Comparison of ENCODE assay signal across 23 cellular contexts in the genomic region with DNA sequence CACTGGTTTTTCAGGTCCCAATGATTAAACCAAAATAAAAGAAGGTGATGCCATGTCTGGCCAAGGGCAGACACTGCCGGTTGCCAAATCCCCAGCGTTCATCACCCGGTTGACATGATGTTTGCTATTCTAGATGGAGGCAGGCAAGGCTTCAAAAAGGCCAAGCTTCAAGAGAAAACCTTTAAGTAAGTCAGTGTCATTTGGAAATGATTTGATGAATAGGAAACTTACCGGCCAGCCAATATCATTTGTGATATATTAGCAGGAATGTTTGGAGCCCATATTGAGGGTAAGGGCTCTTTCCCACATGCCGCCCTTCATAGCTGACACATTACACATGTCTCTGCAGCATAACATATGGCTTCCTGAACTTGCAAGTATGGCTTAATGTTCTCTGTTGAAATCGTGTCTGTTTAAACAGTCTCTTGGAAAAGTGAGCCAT.
DNase-seq lines count a peak whose midpoint lies in the region; ATAC-seq and TF ChIP-seq lines count a peak whose summit lies in the region.
"Had no signal": no experiment of that assay in that cellular context is flagged by ENCODE, and none has a peak within 500 bp of the region (broad histone marks: within the 10 kb centered on the region; RNA-seq: fewer than 3 reads in every experiment).

No MANE protein-coding gene starts in this region.

- H3K4me3 Mint-ChIP-seq in nephron progenitor cell = no peak overlapping the region
- no peak overlapping the region for H3K4me3 Mint-ChIP-seq in activated naive CD4-positive, alpha-beta T cell treated with anti-CD3 and anti-CD28 coated beads for 36 hours
- H3K4me3 Mint-ChIP-seq: activated CD4-positive, alpha-beta T cell treated with anti-CD3 and anti-CD28 coated beads, Interleukin-2, amount 10 ng/mL, durations not matched to agents 24 days and 14 days had no signal

- no peak for TF ChIP-seq POLR2A in testis (IDR thresholded peaks at IDR 0.05)
- TF ChIP-seq POLR2A in lower leg skin (IDR thresholded peaks at IDR 0.05) = no peak

- ATAC-seq in SK-N-SH treated with all-trans-retinoic acid at 6 μM for 48 hours = peak; percentile 80
- ATAC-seq: left ventricle myocardium superior had no signal

- no peaks in the 10 kb centered on the region for H3K27me3 Mint-ChIP-seq in nephron progenitor cell (ENCODE audit: low read depth, poor library complexity)
- peaks cover 3% of the 10 kb centered on the region for H3K27me3 Mint-ChIP-seq in activated naive CD4-positive, alpha-beta T cell treated with anti-CD3 and anti-CD28 coated beads for 36 hours (ENCODE audit: low read depth)

- peaks cover 16% of the 10 kb centered on the region for H3K4me1 Mint-ChIP-seq in nephron progenitor cell
- H3K4me1 Mint-ChIP-seq in activated naive CD4-positive, alpha-beta T cell treated with anti-CD3 and anti-CD28 coated beads for 36 hours (ENCODE audit: low read depth) = no peaks in the 10 kb centered on the region
- H3K4me1 Mint-ChIP-seq: activated CD4-positive, alpha-beta T cell treated with anti-CD3 and anti-CD28 coated beads, Interleukin-2, amount 10 ng/mL, durations not matched to agents 24 days and 14 days had no signal

- TF ChIP-seq CTCF in AG10803 (conservative IDR thresholded peaks at IDR 0.05; ENCODE audit: low read length) (no peak), fibroblast of lung (conservative IDR thresholded peaks at IDR 0.05 in 1 of 2, IDR thresholded peaks at IDR 0.05 in 1 of 2; ENCODE audit: low read depth in 1 of 2, low read length in 2 of 2) (no peak), nephron progenitor cell (IDR thresholded peaks at IDR 0.05) (no peak), testis (IDR thresholded peaks at IDR 0.05) (no peak), lower leg skin (IDR thresholded peaks at IDR 0.05) (no peak)

- H3K9me3 ChIP-seq in fibroblast of lung (ENCODE audit: control insufficient read depth, insufficient read depth, low read depth, low read length) = no peaks in the 10 kb centered on the region
- H3K9me3 ChIP-seq in SJCRH30 (replicated peaks) = no peaks in the 10 kb centered on the region
- H3K9me3 ChIP-seq in testis = no peaks in the 10 kb centered on the region

- H3K27ac ChIP-seq in fibroblast of lung (ENCODE audit: insufficient read depth, low read length) (peak overlapping the region; percentile 46), SJCRH30 (no peak overlapping the region), testis (no peak overlapping the region)
- H3K27ac ChIP-seq: KMS-11, RWPE1 had no signal

- H2AFZ ChIP-seq in fibroblast of lung (ENCODE audit: low read length) = no peak overlapping the region

- peak; percentile 98 for DNase-seq in AG10803 (ENCODE audit: low read depth)
- peak; percentile 90 to 94 for DNase-seq in fibroblast of lung (ENCODE audit: low read depth in 2 of 2)
- no peak for DNase-seq in nephron progenitor cell
- DNase-seq in SJCRH30 = no peak
- DNase-seq in testis = no peak
- DNase-seq in activated naive CD4-positive, alpha-beta T cell treated with anti-CD3 and anti-CD28 coated beads for 36 hours = no peak
- DNase-seq in lower leg skin (ENCODE audit: low spot score in 2 of 2) = no peak
- DNase-seq: activated CD4-positive, alpha-beta T cell treated with anti-CD3 and anti-CD28 coated beads, Interleukin-2, amount 10 ng/mL, durations not matched to agents 24 days and 14 days; activated CD8-positive, alpha-beta memory T cell treated with anti-CD3 and anti-CD28 coated beads, Interleukin-2, amount 50 U/mL, for 4 hours; activated gamma-delta T cell treated with Interleukin-2 at 50 U/mL for 16 hours; AML-193; DMS79 treated with DMSO at 0.1 percent for 48 hours; left ventricle myocardium superior; NCI-H1048; NCI-H2029 treated with DMSO at 0.1 percent for 48 hours; NK-92 treated with Interleukin-12 subunit alpha and Interleukin-12 subunit beta, amount 100 ng/mL, for 24 hours; stimulated activated CD4-positive, alpha-beta T cell treated with anti-CD3 and anti-CD28 coated beads, Interleukin-12 subunit alpha, Interleukin-12 subunit beta, amount 100 ng/mL, for 4 hours; stimulated activated CD8-positive, alpha-beta memory T cell treated with anti-CD3 and anti-CD28 coated beads, Interleukin-4, amount 100 ng/mL, for 48 hours; substantia nigra; SW 1271 had no signal

- intact Hi-C loops in testis (cut with DNase I; ENCODE audit: low total_unique reads) (no loop called here), lower leg skin (cut with DNase I; ENCODE audit: low total_unique reads) (no loop called here)
- intact Hi-C loops in activated naive CD4-positive, alpha-beta T cell treated with anti-CD3 and anti-CD28 coated beads for 36 hours (cut with micrococcal nuclease) = no loop called here

- CTCF ChIA-PET in activated naive CD4-positive, alpha-beta T cell treated with anti-CD3 and anti-CD28 coated beads for 36 hours (lab: Charles Lee) = no interaction called here

- H3K4me3 ChIP-seq in AG10803 (ENCODE audit: low read length) (no peak overlapping the region), fibroblast of lung (replicated peaks in 1 of 4; ENCODE audit: control extremely low read depth in 1 of 4, insufficient read depth in 1 of 4, low read depth in 3 of 4, low read length in 4 of 4) (no peak overlapping the region), SJCRH30 (no peak overlapping the region), testis (no peak overlapping the region), lower leg skin (ENCODE audit: low read depth, poor library complexity, severe bottlenecking) (no peak overlapping the region)

- WGBS in testis, 2 donors = 79 to 86% methylated on average over 6 of the region's 6 CpGs
- WGBS in lower leg skin, 2 donors = 60 to 75% methylated on average over 6 of the region's 6 CpGs

- H3K9me3 Mint-ChIP-seq in nephron progenitor cell = peaks cover 4% of the 10 kb centered on the region
- no peaks in the 10 kb centered on the region for H3K9me3 Mint-ChIP-seq in activated naive CD4-positive, alpha-beta T cell treated with anti-CD3 and anti-CD28 coated beads for 36 hours

- no peaks in the 10 kb centered on the region for H4K20me1 ChIP-seq in fibroblast of lung (ENCODE audit: control insufficient read depth, extremely low read depth, insufficient read depth, low read length)

- H3K9ac ChIP-seq in fibroblast of lung (ENCODE audit: insufficient read depth, low read length) = no peak overlapping the region
- H3K9ac ChIP-seq: KMS-11 had no signal

- H3K36me3 Mint-ChIP-seq in nephron progenitor cell (ENCODE audit: low read depth) = peaks cover 22% of the 10 kb centered on the region
- H3K36me3 Mint-ChIP-seq in activated naive CD4-positive, alpha-beta T cell treated with anti-CD3 and anti-CD28 coated beads for 36 hours (ENCODE audit: low read depth) = no peaks in the 10 kb centered on the region

- peak overlapping the region; percentile 70 for H3K27ac Mint-ChIP-seq in nephron progenitor cell
- H3K27ac Mint-ChIP-seq in activated naive CD4-positive, alpha-beta T cell treated with anti-CD3 and anti-CD28 coated beads for 36 hours = no peak overlapping the region
- H3K27ac Mint-ChIP-seq: activated CD4-positive, alpha-beta T cell treated with anti-CD3 and anti-CD28 coated beads, Interleukin-2, amount 10 ng/mL, durations not matched to agents 24 days and 14 days had no signal

- no peak overlapping the region for H3K4me2 ChIP-seq in fibroblast of lung (ENCODE audit: extremely low read depth, insufficient read depth, low read length)
- H3K4me2 ChIP-seq: KMS-11 had no signal

- H3K4me1 ChIP-seq in fibroblast of lung (ENCODE audit: control insufficient read depth, extremely low read depth, insufficient read depth, low read length) = peaks cover 3% of the 10 kb centered on the region
- H3K4me1 ChIP-seq in SJCRH30 = no peaks in the 10 kb centered on the region
- H3K4me1 ChIP-seq in testis = no peaks in the 10 kb centered on the region

- no peaks in the 10 kb centered on the region for H3K27me3 ChIP-seq in fibroblast of lung (ENCODE audit: control insufficient read depth, insufficient read depth, low read length)
- no peaks in the 10 kb centered on the region for H3K27me3 ChIP-seq in SJCRH30
- H3K27me3 ChIP-seq in testis = no peaks in the 10 kb centered on the region

- no peaks in the 10 kb centered on the region for H3K36me3 ChIP-seq in fibroblast of lung (ENCODE audit: control insufficient read depth, insufficient read depth, low read length)
- H3K36me3 ChIP-seq in SJCRH30 = no peaks in the 10 kb centered on the region
- no peaks in the 10 kb centered on the region for H3K36me3 ChIP-seq in testis (ENCODE audit: low read depth, missing control alignments)

- H3K79me2 ChIP-seq in fibroblast of lung (ENCODE audit: control insufficient read depth, insufficient read depth, low read length) = peaks cover 66% of the 10 kb centered on the region

TF ChIP-seq in SK-N-SH treated with all-trans-retinoic acid at 6 μM for 48 hours, 23 proteins besides CTCF, POLR2A, EP300 and RAD21:
- TF ChIP-seq GLIS3 (CRISPR knock-in tag; IDR thresholded peaks at IDR 0.05) = no peak
- TF ChIP-seq TCF4 (CRISPR knock-in tag; IDR thresholded peaks at IDR 0.05; ENCODE audit: borderline replicate concordance) = no peak
TF ChIP-seq in SK-N-SH treated with all-trans-retinoic acid at 6 μM for 48 hours: peak in this region for 0.

Comparison
In these comparisons a context has a peak if more than half of its experiments do, and no peak if none do; other contexts are left out.
1. DNase-seq: peak in AG10803 (single experiment) and fibroblast of lung (2 of 2); none in nephron progenitor cell (single experiment), SJCRH30 (0 of 2), testis (single experiment), activated naive CD4-positive, alpha-beta T cell treated with anti-CD3 and anti-CD28 coated beads for 36 hours (single experiment) and lower leg skin (0 of 2).